ENCODE assay signal across 9 cellular contexts in the genomic region with DNA sequence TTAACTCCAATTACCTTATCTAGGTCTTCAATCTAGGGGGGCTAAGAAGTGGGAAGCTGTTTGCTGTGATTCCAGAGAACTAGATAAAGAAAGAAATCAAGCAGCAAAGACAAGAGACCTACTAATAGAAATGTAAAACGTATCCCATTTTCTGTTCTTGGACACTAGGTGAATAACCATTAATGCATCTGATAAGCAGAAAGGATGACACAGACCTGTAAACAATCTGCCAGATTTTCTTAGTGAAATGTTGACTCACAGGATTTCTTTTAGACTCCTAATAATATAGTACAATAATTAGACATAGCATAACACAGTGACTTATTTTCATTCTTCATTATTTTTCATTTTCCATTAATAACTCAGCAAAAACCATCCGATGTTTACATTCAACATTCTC. TPM values are rescaled to one million over a fixed set of nuclear protein-coding genes. Genes with fewer than 3 reads are reported as not detected.
DNase-seq lines count a peak whose midpoint lies in the region; ATAC-seq, FAIRE-seq and TF ChIP-seq lines count a peak whose summit lies in the region.
"Had no signal": no experiment of that assay in that cellular context is flagged by ENCODE, and none has a peak within 500 bp of the region (broad histone marks: within the 10 kb centered on the region; RNA-seq: fewer than 3 reads in every experiment).

No MANE protein-coding gene starts in this region.

- H3K4me3 Mint-ChIP-seq in CD4-positive, CD25-positive, alpha-beta regulatory T cell = peak overlapping the region; percentile 77 to 94 (median 92)

- TF ChIP-seq RAD21 in GM12878 (IDR thresholded peaks at IDR 0.05; ENCODE audit: insufficient read depth, low read depth, low read length) = no peak

- WGBS in GM12878 (ENCODE audit: insufficient coverage, insufficient replicate concordance, low lambda C conversion rate, missing lambda C conversion rate) = 76% methylated on average over 2 of the region's 2 CpGs
- WGBS in mesodermal cell (ENCODE audit: insufficient coverage in 2 of 2), 2 experiments = 70 to 100% methylated on average over 1 of the region's 2 CpGs
- whole genome bisulfite sequencing in gastroesophageal sphincter (ENCODE audit: low coverage in 1 of 2), 2 donors = 40 to 48% methylated on average over 2 of the region's 2 CpGs

- H3K4me2 ChIP-seq in Karpas-422 (ENCODE audit: low read depth, low read length, poor library complexity, severe bottlenecking) (peak overlapping the region; percentile 87), GM12878 (ENCODE audit: control insufficient read depth, insufficient read depth) (peak overlapping the region; percentile 93)

- TF ChIP-seq CTCF in GM12878 (IDR thresholded peaks at IDR 0.05 in 2 of 3, conservative IDR thresholded peaks at IDR 0.05 in 1 of 3; ENCODE audit: control insufficient read depth in 2 of 3, extremely low read depth in 1 of 3, insufficient read depth in 1 of 3, low read depth in 3 of 3, low read length in 3 of 3) (no peak), gastroesophageal sphincter (IDR thresholded peaks at IDR 0.05) (no peak)

- H3K9ac ChIP-seq in Karpas-422 (ENCODE audit: low read length) = peak overlapping the region; percentile 88
- H3K9ac ChIP-seq in GM12878 (ENCODE audit: control insufficient read depth, insufficient read depth, low read length) = no peak overlapping the region

- H3K79me2 ChIP-seq in Karpas-422 (ENCODE audit: low read length) (peaks cover 28% of the 10 kb centered on the region), GM12878 (ENCODE audit: control insufficient read depth, insufficient read depth, low read length) (no peaks in the 10 kb centered on the region)

- H3K9me3 Mint-ChIP-seq in CD4-positive, CD25-positive, alpha-beta regulatory T cell = no peaks in the 10 kb centered on the region

- peaks cover 17% of the 10 kb centered on the region for H3K27me3 Mint-ChIP-seq in CD4-positive, CD25-positive, alpha-beta regulatory T cell

- H3K4me3 ChIP-seq in CD4-positive, CD25-positive, alpha-beta regulatory T cell (ENCODE audit: low read depth, low read length) = no peak overlapping the region
- H3K4me3 ChIP-seq in Karpas-422 (ENCODE audit: low read length) = peak overlapping the region; percentile 90
- peak overlapping the region; percentile 95; the same call in 1 of the 2 replicates for H3K4me3 ChIP-seq in GM12878
- H3K4me3 ChIP-seq in mesodermal cell (ENCODE audit: extremely low read depth, insufficient read depth, low read length, poor library complexity, severe bottlenecking) = peak overlapping the region; percentile 83
- no peak overlapping the region for H3K4me3 ChIP-seq in gastroesophageal sphincter

- no peak for TF ChIP-seq EP300 in GM12878 (IDR thresholded peaks at IDR 0.05; ENCODE audit: borderline replicate concordance in 1 of 2, control insufficient read depth in 1 of 2, low read depth in 2 of 2, low read length in 2 of 2)
- no peak for TF ChIP-seq EP300 in gastroesophageal sphincter (IDR thresholded peaks at IDR 0.05)

- H4K20me1 ChIP-seq in Karpas-422 (ENCODE audit: insufficient read depth, low read depth, low read length) = no peaks in the 10 kb centered on the region
- H4K20me1 ChIP-seq in GM12878 (ENCODE audit: control insufficient read depth, insufficient read depth) = no peaks in the 10 kb centered on the region

- POLR2A ChIA-PET in GM12878 (lab: Charles Lee) = interaction anchor here (1.0 to 1.2 kb wide), 2 partner anchors 56 to 89 kb away, joined by 3 read pairs; no protein-coding TSS in a partner anchor

- H3K9me3 ChIP-seq in CD4-positive, CD25-positive, alpha-beta regulatory T cell (ENCODE audit: control insufficient read depth in 2 of 2, low read length in 2 of 2) = no peaks in the 10 kb centered on the region
- H3K9me3 ChIP-seq in Karpas-422 (ENCODE audit: low read length) (no peaks in the 10 kb centered on the region), GM12878 (replicated peaks; ENCODE audit: control insufficient read depth, insufficient read depth, low read length) (no peaks in the 10 kb centered on the region), mesodermal cell (ENCODE audit: control insufficient read depth, low read length) (no peaks in the 10 kb centered on the region), gastroesophageal sphincter (no peaks in the 10 kb centered on the region)

- SMC1A ChIA-PET in GM12878 (lab: Charles Lee; ENCODE audit: uncharacterized antibody, unreplicated experiment) = interaction anchor here (0.6 to 2.8 kb wide), 9 partner anchors 9 to 95 kb away, joined by 3 to 19 read pairs (median 6); a partner anchor contains a TSS

- DNase-seq in CD4-positive, CD25-positive, alpha-beta regulatory T cell = no peak
- no peak for DNase-seq in Karpas-422
- no peak for DNase-seq in GM12878 (ENCODE audit: low read depth, low spot score)
- no peak for DNase-seq in NCI-H1105 (lab: John Stamatoyannopoulos, UW)
- no peak for DNase-seq in DMS153 (lab: John Stamatoyannopoulos, UW)
- DNase-seq in activated CD4-positive, alpha-beta T cell treated with anti-CD3 and anti-CD28 coated beads for 1 hour = no peak
- DNase-seq: NCI-H2029 treated with DMSO at 0.1 percent for 48 hours had no signal

- no peak for FAIRE-seq in GM12878 (lab: Jason Lieb, UNC)

- no peak overlapping the region for H3K27ac ChIP-seq in CD4-positive, CD25-positive, alpha-beta regulatory T cell (ENCODE audit: insufficient read depth, low read length, poor library complexity, severe bottlenecking)
- H3K27ac ChIP-seq in Karpas-422 (ENCODE audit: low read length) (peak overlapping the region; percentile 26; the same call in 1 of the 2 replicates), GM12878 (ENCODE audit: control insufficient read depth, insufficient read depth) (no peak overlapping the region), mesodermal cell (ENCODE audit: low read depth, low read length, severe bottlenecking) (no peak overlapping the region), gastroesophageal sphincter (no peak overlapping the region)

- peak overlapping the region in 1 of 3 donors; percentile 95 for H3K27ac Mint-ChIP-seq in CD4-positive, CD25-positive, alpha-beta regulatory T cell

- peaks cover 6% of the 10 kb centered on the region; the same call in 1 of the 2 replicates for H3K9me2 ChIP-seq in Karpas-422 (replicated peaks; ENCODE audit: insufficient read depth, low read length)

- H3K27me3 ChIP-seq in CD4-positive, CD25-positive, alpha-beta regulatory T cell (ENCODE audit: control insufficient read depth, insufficient read depth, low read length) = peaks cover 20% of the 10 kb centered on the region
- H3K27me3 ChIP-seq in Karpas-422 (ENCODE audit: low read length) (no peaks in the 10 kb centered on the region), GM12878 (replicated peaks in 1 of 2; ENCODE audit: control insufficient read depth in 2 of 2, insufficient read depth in 2 of 2, low read length in 1 of 2) (no peaks in the 10 kb centered on the region), gastroesophageal sphincter (no peaks in the 10 kb centered on the region)

- TSS peak; percentile 57 for BruUV-seq in GM12878 (replicated peaks; lab: Mats Ljungman, UMichigan)

- no peak overlapping the region for H2AFZ ChIP-seq in Karpas-422 (ENCODE audit: low read length)
- H2AFZ ChIP-seq in GM12878 (ENCODE audit: control insufficient read depth, low read depth, low read length) = no peak overlapping the region

- no peaks in the 10 kb centered on the region for H3K36me3 ChIP-seq in CD4-positive, CD25-positive, alpha-beta regulatory T cell (ENCODE audit: control insufficient read depth, insufficient read depth, low read length)
- H3K36me3 ChIP-seq in Karpas-422 (ENCODE audit: insufficient read depth, low read length) = 0 out of 2 replicates have a peak, but pooled peaks cover 3% of the 10 kb centered on the region
- H3K36me3 ChIP-seq in GM12878 (ENCODE audit: control insufficient read depth in 2 of 2, insufficient read depth in 2 of 2, low read length in 1 of 2) = no peaks in the 10 kb centered on the region
- peaks cover 18% of the 10 kb centered on the region for H3K36me3 ChIP-seq in mesodermal cell (ENCODE audit: control insufficient read depth, insufficient read depth, low read length)
- H3K36me3 ChIP-seq in gastroesophageal sphincter = peaks cover 3 to 8% of the 10 kb centered on the region in 2 donors

- intact Hi-C loops in GM12878 (cut with micrococcal nuclease; ENCODE audit: unreplicated experiment) = loop anchor here (2.0 kb wide), 1 partner anchor 88 kb away; a partner anchor contains a TSS

- CTCF ChIA-PET in GM12878 (lab: Yijun Ruan, JAX) = interaction anchor here (1.0 to 3.2 kb wide), 11 partner anchors 18 to 349 kb away, joined by 3 to 14 read pairs (median 3); a partner anchor contains a TSS

- in situ Hi-C loops in GM12878 (cut with MboI) = no loop called here

- H3K4me1 Mint-ChIP-seq in CD4-positive, CD25-positive, alpha-beta regulatory T cell = peaks cover 17 to 26% (median 23%) of the 10 kb centered on the region in 4 donors

- H3K4me1 ChIP-seq in CD4-positive, CD25-positive, alpha-beta regulatory T cell (ENCODE audit: control insufficient read depth, insufficient read depth, low read length, poor library complexity, severe bottlenecking) = peaks cover 15% of the 10 kb centered on the region
- H3K4me1 ChIP-seq in Karpas-422 (ENCODE audit: low read length) (peaks cover 21% of the 10 kb centered on the region), GM12878 (ENCODE audit: control insufficient read depth, insufficient read depth, low read length) (peaks cover 6% of the 10 kb centered on the region; the same call in 1 of the 2 replicates), mesodermal cell (ENCODE audit: control insufficient read depth, insufficient read depth, low read length, poor library complexity, severe bottlenecking) (peaks cover 8% of the 10 kb centered on the region), gastroesophageal sphincter (peaks cover 5 to 26% (median 5%) of the 10 kb centered on the region in 3 donors)

- RAD21 ChIA-PET in GM12878 (lab: Charles Lee; ENCODE audit: unreplicated experiment) = interaction anchor here (0.8 to 2.0 kb wide), 7 partner anchors 20 to 338 kb away, joined by 3 to 5 read pairs (median 3); a partner anchor contains a TSS

- TF ChIP-seq POLR2A in GM12878 (IDR thresholded peaks at IDR 0.05; ENCODE audit: low read depth, low read length) (no peak), gastroesophageal sphincter (IDR thresholded peaks at IDR 0.05) (no peak)

- peaks cover 5% of the 10 kb centered on the region for H3K36me3 Mint-ChIP-seq in CD4-positive, CD25-positive, alpha-beta regulatory T cell

- ATAC-seq in CD4-positive, CD25-positive, alpha-beta regulatory T cell (ENCODE audit: low read depth in 2 of 2) = no peak
- ATAC-seq in GM12878 = no peak
- ATAC-seq in gastroesophageal sphincter = no peak

RNA-seq across cellular contexts. Expression of a gene that starts 1.3 kb away (rescaled TPM):
- 3.8 TPM for total RNA-seq in CD4-positive, CD25-positive, alpha-beta regulatory T cell
- polyA plus RNA-seq in CD4-positive, CD25-positive, alpha-beta regulatory T cell = 1 to 10 TPM; 1.3 to 2.6 (median 1.9) TPM
- total RNA-seq in Karpas-422 (2014; rRNA removed; shearing (Covaris generic); ENCODE audit: low replicate concordance) = 8.3 and 15.9 TPM in 2 replicates
- 55.7 and 66.7 TPM in 2 replicates for total RNA-seq in GM12878 (2013; cell fraction: nucleolus; rRNA removed)
- total RNA-seq in GM12878 (2014; rRNA removed) (7.3 and 8.1 TPM in 2 replicates), GM12878 (2014; rRNA removed; fragmentation: Illumina TruSeq; extraction: Trizol) (8.5 and 9.0 TPM in 2 replicates), GM12878 (2021) (6.9 and 7.1 TPM in 2 replicates), gastroesophageal sphincter (10 to 100 TPM; 10.1 to 22.2 (median 17.7) TPM)
- polyA plus RNA-seq in GM12878 (2011; ENCODE audit: low read depth) = 2.7 TPM
- polyA plus RNA-seq in GM12878 (2011; rRNA removed) (9.3 and 14.7 TPM in 2 replicates), GM12878 (2014; fragmentation: Illumina TruSeq; extraction: Trizol) (6.4 and 8.2 TPM in 2 replicates), GM12878 (2014; fragmentation: Nextera tagmentation; extraction: Ambion mirVana) (1 to 10 TPM; 3.0 to 3.2 TPM), GM12878 (2014; rRNA removed) (4.6 and 5.4 TPM in 2 replicates), GM12878 (2016; fragmentation: Nextera tagmentation; extraction: Ambion mirVana) (1 to 10 TPM; 3.9 to 6.1 TPM)
- polyA plus RNA-seq in GM12878 (2011; cell fraction: cytosol; rRNA removed) = 2.7 and 3.0 TPM in 2 replicates
- polyA plus RNA-seq in GM12878 (2011; cell fraction: nucleus; rRNA removed) = 15.0 and 15.6 TPM in 2 replicates
- polyA plus RNA-seq in GM12878 (2012) = 3.3 and 3.9 TPM in 2 replicates
- 8.3 and 10.0 TPM in 2 replicates for polyA minus RNA-seq in GM12878 (2011; rRNA and poly(A)+ RNA removed)
- polyA minus RNA-seq in GM12878 (2011; cell fraction: cytosol; rRNA and poly(A)+ RNA removed) = 4.2 and 4.4 TPM in 2 replicates
- 6.4 and 9.7 TPM in 2 replicates for polyA minus RNA-seq in GM12878 (2011; cell fraction: nucleus; rRNA and poly(A)+ RNA removed)
- 7.9 TPM for polyA plus RNA-seq in mesodermal cell (2013, experiment 1 of 2)
- 6.9 TPM for polyA plus RNA-seq in mesodermal cell (2013, experiment 2 of 2)

RNA-seq across cellular contexts. Expression of a gene that starts 23.9 kb away (rescaled TPM):
- not detected for total RNA-seq in CD4-positive, CD25-positive, alpha-beta regulatory T cell
- not detected for polyA plus RNA-seq in CD4-positive, CD25-positive, alpha-beta regulatory T cell
- total RNA-seq in Karpas-422 (2014; rRNA removed; shearing (Covaris generic); ENCODE audit: low replicate concordance) = not detected in 2 replicates
- total RNA-seq in GM12878 (2013; cell fraction: nucleolus; rRNA removed) = not detected in 2 replicates
- total RNA-seq in GM12878 (2014; rRNA removed) = not detected in 2 replicates
- not detected in 2 replicates for total RNA-seq in GM12878 (2014; rRNA removed; fragmentation: Illumina TruSeq; extraction: Trizol)
- not detected in 2 replicates for total RNA-seq in GM12878 (2021)
- not detected for polyA plus RNA-seq in GM12878 (2011; ENCODE audit: low read depth)
- polyA plus RNA-seq in GM12878 (2011; rRNA removed) = not detected in 2 replicates
- not detected in 2 replicates for polyA plus RNA-seq in GM12878 (2011; cell fraction: cytosol; rRNA removed)
- not detected in 2 replicates for polyA plus RNA-seq in GM12878 (2011; cell fraction: nucleus; rRNA removed)
- polyA plus RNA-seq in GM12878 (2012) = not detected in 2 replicates
- polyA plus RNA-seq in GM12878 (2014; fragmentation: Illumina TruSeq; extraction: Trizol) = not detected in 2 replicates
- polyA plus RNA-seq in GM12878 (2014; fragmentation: Nextera tagmentation; extraction: Ambion mirVana) = not detected
- not detected in 2 replicates for polyA plus RNA-seq in GM12878 (2014; rRNA removed)
- polyA plus RNA-seq in GM12878 (2016; fragmentation: Nextera tagmentation; extraction: Ambion mirVana) = under 1 TPM in 1 of 2 experiments, not detected in 1; 0.09 TPM
- not detected in 2 replicates for polyA minus RNA-seq in GM12878 (2011; rRNA and poly(A)+ RNA removed)
- polyA minus RNA-seq in GM12878 (2011; cell fraction: cytosol; rRNA and poly(A)+ RNA removed) = not detected in 2 replicates
- polyA minus RNA-seq in GM12878 (2011; cell fraction: nucleus; rRNA and poly(A)+ RNA removed) = not detected in 2 replicates
- 17.8 TPM for polyA plus RNA-seq in mesodermal cell (2013, experiment 1 of 2)
- 19.6 TPM for polyA plus RNA-seq in mesodermal cell (2013, experiment 2 of 2)
- total RNA-seq in gastroesophageal sphincter = 1 to 10 TPM in 2 of 4 donors, under 1 TPM in 1, not detected in 1; 0.67 to 2.5 (median 1.0) TPM

Comparison
In these comparisons a context has a peak if more than half of its experiments do, and no peak if none do; other contexts are left out.
1. H3K4me3 ChIP-seq: peak in Karpas-422 (single experiment), GM12878 (single experiment) and mesodermal cell (single experiment); none in CD4-positive, CD25-positive, alpha-beta regulatory T cell (single experiment) and gastroesophageal sphincter (0 of 2).